2 cellular contexts compared by ENCODE assay signal in genomic region chr20:61891916-61892649, GRCh38.
TF ChIP-seq lines count a peak whose summit lies in the region.

No MANE protein-coding gene starts in this region.

TF ChIP-seq in HepG2, 621 proteins besides CTCF, POLR2A, EP300 and RAD21:
- TF ChIP-seq, protein P1, sequence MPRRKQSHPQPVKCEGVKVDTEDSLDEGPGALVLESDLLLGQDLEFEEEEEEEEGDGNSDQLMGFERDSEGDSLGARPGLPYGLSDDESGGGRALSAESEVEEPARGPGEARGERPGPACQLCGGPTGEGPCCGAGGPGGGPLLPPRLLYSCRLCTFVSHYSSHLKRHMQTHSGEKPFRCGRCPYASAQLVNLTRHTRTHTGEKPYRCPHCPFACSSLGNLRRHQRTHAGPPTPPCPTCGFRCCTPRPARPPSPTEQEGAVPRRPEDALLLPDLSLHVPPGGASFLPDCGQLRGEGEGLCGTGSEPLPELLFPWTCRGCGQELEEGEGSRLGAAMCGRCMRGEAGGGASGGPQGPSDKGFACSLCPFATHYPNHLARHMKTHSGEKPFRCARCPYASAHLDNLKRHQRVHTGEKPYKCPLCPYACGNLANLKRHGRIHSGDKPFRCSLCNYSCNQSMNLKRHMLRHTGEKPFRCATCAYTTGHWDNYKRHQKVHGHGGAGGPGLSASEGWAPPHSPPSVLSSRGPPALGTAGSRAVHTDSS (CRISPR knock-in tag; conservative IDR thresholded peaks at IDR 0.05): no peak
- TF ChIP-seq FOSL1 (CRISPR knock-in tag; IDR thresholded peaks at IDR 0.05; ENCODE audit: borderline replicate concordance): no peak
- peak; percentile 24 for TF ChIP-seq MED8 (CRISPR knock-in tag; IDR thresholded peaks at IDR 0.05; ENCODE audit: insufficient replicate concordance)
- TF ChIP-seq, protein P2, sequence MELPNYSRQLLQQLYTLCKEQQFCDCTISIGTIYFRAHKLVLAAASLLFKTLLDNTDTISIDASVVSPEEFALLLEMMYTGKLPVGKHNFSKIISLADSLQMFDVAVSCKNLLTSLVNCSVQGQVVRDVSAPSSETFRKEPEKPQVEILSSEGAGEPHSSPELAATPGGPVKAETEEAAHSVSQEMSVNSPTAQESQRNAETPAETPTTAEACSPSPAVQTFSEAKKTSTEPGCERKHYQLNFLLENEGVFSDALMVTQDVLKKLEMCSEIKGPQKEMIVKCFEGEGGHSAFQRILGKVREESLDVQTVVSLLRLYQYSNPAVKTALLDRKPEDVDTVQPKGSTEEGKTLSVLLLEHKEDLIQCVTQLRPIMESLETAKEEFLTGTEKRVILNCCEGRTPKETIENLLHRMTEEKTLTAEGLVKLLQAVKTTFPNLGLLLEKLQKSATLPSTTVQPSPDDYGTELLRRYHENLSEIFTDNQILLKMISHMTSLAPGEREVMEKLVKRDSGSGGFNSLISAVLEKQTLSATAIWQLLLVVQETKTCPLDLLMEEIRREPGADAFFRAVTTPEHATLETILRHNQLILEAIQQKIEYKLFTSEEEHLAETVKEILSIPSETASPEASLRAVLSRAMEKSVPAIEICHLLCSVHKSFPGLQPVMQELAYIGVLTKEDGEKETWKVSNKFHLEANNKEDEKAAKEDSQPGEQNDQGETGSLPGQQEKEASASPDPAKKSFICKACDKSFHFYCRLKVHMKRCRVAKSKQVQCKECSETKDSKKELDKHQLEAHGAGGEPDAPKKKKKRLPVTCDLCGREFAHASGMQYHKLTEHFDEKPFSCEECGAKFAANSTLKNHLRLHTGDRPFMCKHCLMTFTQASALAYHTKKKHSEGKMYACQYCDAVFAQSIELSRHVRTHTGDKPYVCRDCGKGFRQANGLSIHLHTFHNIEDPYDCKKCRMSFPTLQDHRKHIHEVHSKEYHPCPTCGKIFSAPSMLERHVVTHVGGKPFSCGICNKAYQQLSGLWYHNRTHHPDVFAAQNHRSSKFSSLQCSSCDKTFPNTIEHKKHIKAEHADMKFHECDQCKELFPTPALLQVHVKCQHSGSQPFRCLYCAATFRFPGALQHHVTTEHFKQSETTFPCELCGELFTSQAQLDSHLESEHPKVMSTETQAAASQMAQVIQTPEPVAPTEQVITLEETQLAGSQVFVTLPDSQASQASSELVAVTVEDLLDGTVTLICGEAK (IDR thresholded peaks at IDR 0.05): no peak; the same call in 1 of the 2 replicates
- TF ChIP-seq, protein P2 (CRISPR knock-in tag; IDR thresholded peaks at IDR 0.05): peak; percentile 93
- no peak for TF ChIP-seq ZNF431 (CRISPR knock-in tag; IDR thresholded peaks at IDR 0.05; ENCODE audit: borderline replicate concordance, low read depth)
- no peak for TF ChIP-seq ZBTB2 (CRISPR knock-in tag; IDR thresholded peaks at IDR 0.05; ENCODE audit: low read depth)

TF ChIP-seq in K562, 482 proteins besides CTCF, POLR2A, EP300 and RAD21 (continues in another document):
- TF ChIP-seq PCBP2 (IDR thresholded peaks at IDR 0.05; ENCODE audit: low read depth, low read length, poor library complexity, severe bottlenecking) (no peak), ZFX (CRISPR knock-in tag; IDR thresholded peaks at IDR 0.05) (no peak), FOSL1 (tag; conservative IDR thresholded peaks at IDR 0.05) (peak; percentile 30; the same call in 1 of the 2 replicates), ZNF592 (IDR thresholded peaks at IDR 0.05) (no peak), JUND (IDR thresholded peaks at IDR 0.05; ENCODE audit: borderline replicate concordance, low read depth, low read length) (no peak), JUND (tag; IDR thresholded peaks at IDR 0.05; ENCODE audit: borderline replicate concordance, low read depth, low read length) (peak; percentile 45; the same call in 1 of the 3 replicates), MAFG (tag; conservative IDR thresholded peaks at IDR 0.05) (no peak), NFIX (CRISPR knock-in tag; IDR thresholded peaks at IDR 0.05; ENCODE audit: low read depth) (no peak), TSHZ1 (CRISPR knock-in tag; IDR thresholded peaks at IDR 0.05) (no peak), BRD4 (IDR thresholded peaks at IDR 0.05) (no peak)
- TF ChIP-seq, protein P3, sequence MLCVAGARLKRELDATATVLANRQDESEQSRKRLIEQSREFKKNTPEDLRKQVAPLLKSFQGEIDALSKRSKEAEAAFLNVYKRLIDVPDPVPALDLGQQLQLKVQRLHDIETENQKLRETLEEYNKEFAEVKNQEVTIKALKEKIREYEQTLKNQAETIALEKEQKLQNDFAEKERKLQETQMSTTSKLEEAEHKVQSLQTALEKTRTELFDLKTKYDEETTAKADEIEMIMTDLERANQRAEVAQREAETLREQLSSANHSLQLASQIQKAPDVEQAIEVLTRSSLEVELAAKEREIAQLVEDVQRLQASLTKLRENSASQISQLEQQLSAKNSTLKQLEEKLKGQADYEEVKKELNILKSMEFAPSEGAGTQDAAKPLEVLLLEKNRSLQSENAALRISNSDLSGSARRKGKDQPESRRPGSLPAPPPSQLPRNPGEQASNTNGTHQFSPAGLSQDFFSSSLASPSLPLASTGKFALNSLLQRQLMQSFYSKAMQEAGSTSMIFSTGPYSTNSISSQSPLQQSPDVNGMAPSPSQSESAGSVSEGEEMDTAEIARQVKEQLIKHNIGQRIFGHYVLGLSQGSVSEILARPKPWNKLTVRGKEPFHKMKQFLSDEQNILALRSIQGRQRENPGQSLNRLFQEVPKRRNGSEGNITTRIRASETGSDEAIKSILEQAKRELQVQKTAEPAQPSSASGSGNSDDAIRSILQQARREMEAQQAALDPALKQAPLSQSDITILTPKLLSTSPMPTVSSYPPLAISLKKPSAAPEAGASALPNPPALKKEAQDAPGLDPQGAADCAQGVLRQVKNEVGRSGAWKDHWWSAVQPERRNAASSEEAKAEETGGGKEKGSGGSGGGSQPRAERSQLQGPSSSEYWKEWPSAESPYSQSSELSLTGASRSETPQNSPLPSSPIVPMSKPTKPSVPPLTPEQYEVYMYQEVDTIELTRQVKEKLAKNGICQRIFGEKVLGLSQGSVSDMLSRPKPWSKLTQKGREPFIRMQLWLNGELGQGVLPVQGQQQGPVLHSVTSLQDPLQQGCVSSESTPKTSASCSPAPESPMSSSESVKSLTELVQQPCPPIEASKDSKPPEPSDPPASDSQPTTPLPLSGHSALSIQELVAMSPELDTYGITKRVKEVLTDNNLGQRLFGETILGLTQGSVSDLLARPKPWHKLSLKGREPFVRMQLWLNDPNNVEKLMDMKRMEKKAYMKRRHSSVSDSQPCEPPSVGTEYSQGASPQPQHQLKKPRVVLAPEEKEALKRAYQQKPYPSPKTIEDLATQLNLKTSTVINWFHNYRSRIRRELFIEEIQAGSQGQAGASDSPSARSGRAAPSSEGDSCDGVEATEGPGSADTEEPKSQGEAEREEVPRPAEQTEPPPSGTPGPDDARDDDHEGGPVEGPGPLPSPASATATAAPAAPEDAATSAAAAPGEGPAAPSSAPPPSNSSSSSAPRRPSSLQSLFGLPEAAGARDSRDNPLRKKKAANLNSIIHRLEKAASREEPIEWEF (CRISPR knock-in tag; IDR thresholded peaks at IDR 0.05): no peak
